In genomic region chr6:34182751-34183531, GRCh38 we compare ENCODE assay signal across 8 cellular contexts. TPM values are rescaled to one million over a fixed set of nuclear protein-coding genes. Genes with fewer than 3 reads are reported as not detected.
A peak's percentile ranks its signal among the peaks of the same experiment; 100 is the strongest.
DNase-seq lines count a peak whose midpoint lies in the region; ATAC-seq and TF ChIP-seq lines count a peak whose summit lies in the region.

No MANE protein-coding gene starts in this region.

- H3K4me3 ChIP-seq in gastroesophageal sphincter, result no peak overlapping the region

- DNase-seq in T-helper 22 cell (ENCODE audit: low read depth) (peak; percentile 68), chondrocyte (ENCODE audit: low spot score) (peak; percentile 15), foreskin keratinocyte (no peak), 8988T (no peak), cerebellar nuclear complex (lab: John Stamatoyannopoulos, UW) (no peak)
- DNase-seq in stimulated activated CD4-positive, alpha-beta T cell treated with anti-CD3 and anti-CD28 coated beads, TNF-alpha, amount 100 ng/mL, for 48 hours (ENCODE audit: low read depth in 3 of 3), result peak; percentile 24 to 64 (median 35)

- H3K27me3 Mint-ChIP-seq in chondrocyte (ENCODE audit: low read depth), result peaks cover 4% of the 10 kb centered on the region

- TF ChIP-seq EP300 in gastroesophageal sphincter (IDR thresholded peaks at IDR 0.05), result no peak

- no peak overlapping the region for H3K27ac ChIP-seq in foreskin keratinocyte
- no peak overlapping the region for H3K27ac ChIP-seq in gastroesophageal sphincter

- H3K9me3 ChIP-seq in gastroesophageal sphincter, result peaks cover 0 to 10% (median 0%) of the 10 kb centered on the region in 3 donors

- H3K9me3 Mint-ChIP-seq in chondrocyte (ENCODE audit: low read depth), result peaks cover 11% of the 10 kb centered on the region

- peak; percentile 60 for ATAC-seq in GM21515 (IDR thresholded peaks at IDR 0.05; ENCODE audit: unreplicated experiment)
- no peak for ATAC-seq in foreskin keratinocyte
- ATAC-seq in gastroesophageal sphincter, result no peak

- H3K4me3 Mint-ChIP-seq in chondrocyte (ENCODE audit: unreplicated experiment), result no peak overlapping the region

- TF ChIP-seq CTCF in chondrocyte (IDR thresholded peaks at IDR 0.05) (no peak), foreskin keratinocyte (conservative IDR thresholded peaks at IDR 0.05) (no peak), gastroesophageal sphincter (IDR thresholded peaks at IDR 0.05) (no peak)

- no peaks in the 10 kb centered on the region for H3K36me3 ChIP-seq in gastroesophageal sphincter

- TF ChIP-seq POLR2A in gastroesophageal sphincter (IDR thresholded peaks at IDR 0.05), result no peak

- H3K4me1 Mint-ChIP-seq in chondrocyte (ENCODE audit: low read depth), result no peaks in the 10 kb centered on the region

- H3K4me1 ChIP-seq in foreskin keratinocyte, result no peaks in the 10 kb centered on the region
- H3K4me1 ChIP-seq in gastroesophageal sphincter, result no peaks in the 10 kb centered on the region

- peaks cover 1% of the 10 kb centered on the region for H3K36me3 Mint-ChIP-seq in chondrocyte (ENCODE audit: low read depth)

- 70 to 85% methylated on average over 6 to 8 of the region's 8 CpGs for WGBS in gastroesophageal sphincter (ENCODE audit: low coverage in 1 of 2), 2 donors

- no peaks in the 10 kb centered on the region for H3K27me3 ChIP-seq in foreskin keratinocyte
- peaks cover 16% of the 10 kb centered on the region for H3K27me3 ChIP-seq in gastroesophageal sphincter

- no peak overlapping the region for H3K27ac Mint-ChIP-seq in chondrocyte (ENCODE audit: unreplicated experiment)

RNA-seq across cellular contexts. Expression of gene GRM4, which starts 37.1 kb away (rescaled TPM):
- 0.26 to 0.92 TPM (median 0.27 TPM) in 3 replicates for total RNA-seq in chondrocyte
- 0.04 and 0.07 TPM in 2 replicates for total RNA-seq in foreskin keratinocyte
- polyA plus RNA-seq in foreskin keratinocyte, result 0.03 TPM in 1 of 2 replicates, not detected in the other
- total RNA-seq in gastroesophageal sphincter, result not detected

RNA-seq across cellular contexts. Expression of gene HMGA1, which starts 53.7 kb away (rescaled TPM):
- total RNA-seq in chondrocyte (33.4 to 55.2 TPM (median 37.8 TPM) in 3 replicates), foreskin keratinocyte (534 and 554 TPM in 2 replicates), gastroesophageal sphincter (10 to 100 TPM in 3 of 4 donors, 1 to 10 TPM in 1; 8.1 to 24.5 (median 18.1) TPM)
- polyA plus RNA-seq in foreskin keratinocyte, result 907 and 927 TPM in 2 replicates

Comparison
In these comparisons a context has a peak if more than half of its experiments do, and no peak if none do; other contexts are left out.
1. DNase-seq: peak in T-helper 22 cell (single experiment), chondrocyte (single experiment) and stimulated activated CD4-positive, alpha-beta T cell treated with anti-CD3 and anti-CD28 coated beads, TNF-alpha, amount 100 ng/mL, for 48 hours (3 of 3); none in foreskin keratinocyte (0 of 2), 8988T (single experiment) and cerebellar nuclear complex (0 of 2).